ENCODE assay signal across 8 cellular contexts in genomic region chr17:9890124-9890523, GRCh38.
A peak's percentile ranks its signal among the peaks of the same experiment; 100 is the strongest.
DNase-seq lines count a peak whose midpoint lies in the region; TF ChIP-seq lines count a peak whose summit lies in the region.

No MANE protein-coding gene starts in this region.

- H3K79me2 ChIP-seq in MM.1S (ENCODE audit: low read length), result no peaks in the 10 kb centered on the region

- H3F3A ChIP-seq in MM.1S (ENCODE audit: insufficient read depth, low read length), result no peaks in the 10 kb centered on the region

- no peaks in the 10 kb centered on the region for H3K9me2 ChIP-seq in MM.1S (replicated peaks; ENCODE audit: insufficient read depth, low read length)

- H3K4me1 ChIP-seq in MM.1S (ENCODE audit: low read length), result no peaks in the 10 kb centered on the region

- no peak overlapping the region for H3K9ac ChIP-seq in MM.1S (ENCODE audit: low read length)

- H3K4me2 ChIP-seq in MM.1S (ENCODE audit: low read depth, low read length), result no peak overlapping the region

- H3K36me3 ChIP-seq in MM.1S (replicated peaks; ENCODE audit: insufficient read depth, low read length), result no peaks in the 10 kb centered on the region

- no peaks in the 10 kb centered on the region for H3K9me3 ChIP-seq in MM.1S (replicated peaks; ENCODE audit: insufficient read depth, low read length)

- peak; percentile 33 to 64 for DNase-seq in NCI-H524 (lab: John Stamatoyannopoulos, UW)
- no peak for DNase-seq in NCI-H524 treated with DMSO at 0.1 percent for 48 hours (lab: John Stamatoyannopoulos, UW)
- DNase-seq in MM.1S, result no peak
- DNase-seq in ecto neural progenitor cell (ENCODE audit: low spot score), result peak; percentile 77
- no peak for DNase-seq in retinal pigment epithelial cell (ENCODE audit: low read depth)
- DNase-seq in stimulated activated naive CD4-positive, alpha-beta T cell treated with Interleukin-2 at 50 U/mL for 16 hours (lab: John Stamatoyannopoulos, UW), result no peak
- no peak for DNase-seq in NCI-H446 treated with DMSO at 0.1 percent for 48 hours (lab: John Stamatoyannopoulos, UW)
- DNase-seq in OCI-M2 (lab: John Stamatoyannopoulos, UW; ENCODE audit: unreplicated experiment), result no peak

- H4K20me1 ChIP-seq in MM.1S (ENCODE audit: insufficient read depth, low read length), result no peaks in the 10 kb centered on the region

- no peak overlapping the region for H2AFZ ChIP-seq in MM.1S (ENCODE audit: low read length)

- H3K27ac ChIP-seq in MM.1S (ENCODE audit: low read length), result no peak overlapping the region

- no peaks in the 10 kb centered on the region for H3K27me3 ChIP-seq in MM.1S (replicated peaks; ENCODE audit: insufficient read depth, low read length)

- H3K4me3 ChIP-seq in MM.1S (ENCODE audit: low read length) (no peak overlapping the region), retinal pigment epithelial cell (ENCODE audit: low read length) (no peak overlapping the region)

- TF ChIP-seq CTCF in MM.1S (IDR thresholded peaks at IDR 0.05; ENCODE audit: low read length) (0 out of 2 replicates have a peak, but pooled peaks have one; percentile 15), retinal pigment epithelial cell (conservative IDR thresholded peaks at IDR 0.05; ENCODE audit: low read depth, low read length) (peak; percentile 80)

Comparison
In these comparisons a context has a peak if more than half of its experiments do, and no peak if none do; other contexts are left out.
1. DNase-seq: peak in NCI-H524 (2 of 2) and ecto neural progenitor cell (single experiment); none in NCI-H524 treated with DMSO at 0.1 percent for 48 hours (single experiment), MM.1S (single experiment), retinal pigment epithelial cell (single experiment), stimulated activated naive CD4-positive, alpha-beta T cell treated with Interleukin-2 at 50 U/mL for 16 hours (single experiment), NCI-H446 treated with DMSO at 0.1 percent for 48 hours (single experiment) and OCI-M2 (single experiment).